8 cellular contexts compared by ENCODE assay signal in the genomic region with DNA sequence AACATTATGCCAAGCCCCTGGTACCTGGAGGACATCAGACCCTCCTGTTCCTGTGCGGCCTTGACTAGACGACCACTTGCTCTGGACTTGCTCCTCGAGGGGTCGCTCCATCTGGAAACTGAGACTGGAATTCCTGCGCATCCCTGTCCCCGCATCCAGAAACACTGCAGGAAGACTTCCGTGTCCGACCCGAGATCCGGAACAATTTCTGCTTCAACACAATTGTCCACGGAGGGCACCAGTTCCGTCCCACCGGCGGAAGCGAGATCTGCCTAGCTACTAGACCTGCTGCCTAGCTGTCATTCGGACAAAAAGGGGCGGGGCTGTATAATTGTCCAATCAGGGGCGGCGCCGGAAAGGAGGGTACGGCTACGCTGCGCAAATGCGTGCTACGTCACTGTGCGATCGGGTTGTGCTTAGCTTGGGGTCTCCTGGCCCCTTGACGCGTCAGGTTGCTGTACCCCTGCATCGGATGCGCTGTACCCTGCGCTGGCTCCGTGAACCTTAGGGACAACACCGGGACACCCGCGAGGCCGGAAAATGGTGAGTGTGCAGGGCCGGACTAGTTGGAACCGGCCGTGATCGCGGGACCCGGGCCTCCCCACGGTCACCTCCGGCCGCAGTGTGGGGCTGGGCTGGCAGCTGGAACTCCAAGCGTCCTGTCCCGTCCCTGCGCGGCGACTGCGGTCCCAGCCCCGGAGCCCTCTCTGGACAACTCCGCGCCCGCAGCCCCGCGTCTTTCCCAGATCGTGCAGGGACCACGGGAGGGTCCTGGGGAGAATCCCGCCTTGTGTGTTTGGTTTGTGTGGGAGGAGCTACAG. TPM values are rescaled to one million over a fixed set of nuclear protein-coding genes. Genes with fewer than 3 reads are reported as not detected.
A peak's percentile ranks its signal among the peaks of the same experiment; 100 is the strongest.
DNase-seq lines count a peak whose midpoint lies in the region; ATAC-seq, FAIRE-seq and TF ChIP-seq lines count a peak whose summit lies in the region.

A gene (minus strand): TSS at position 274 of the 821 bp plus-strand sequence. CDS start 133 bp downstream, at position 141.
A gene (plus strand): TSS at position 381 of the 821 bp plus-strand sequence. CDS start 160 bp downstream, at position 541.

- WGBS in right cardiac atrium, result under 1% methylated on average over 61 of the region's 61 CpGs
- WGBS in psoas muscle, 3 donors, result 0 to 1% (median 0%) methylated on average over 58 to 61 of the region's 61 CpGs

- H3K4me3 ChIP-seq in ascending aorta, result peak within 1 kb of the TSS; percentile 74 to 81
- H3K4me3 ChIP-seq in right cardiac atrium (ENCODE audit: low read length), result peak within 1 kb of the TSS; percentile 65
- peak within 1 kb of the TSS; percentile 100 for H3K4me3 ChIP-seq in psoas muscle

- FAIRE-seq in urothelium cell line (lab: Jason Lieb, UNC), result peak; percentile 82

- H3K4me1 Mint-ChIP-seq in T-helper 2 cell treated with Interferon-gamma antibody and Interleukin-4, amounts not matched to agents 5 μg/mL and 100 μg/mL, for 36 hours (ENCODE audit: low read depth), result peaks cover 19% of the 10 kb centered on the region

- no peaks in the 10 kb centered on the region for H3K9me3 Mint-ChIP-seq in T-helper 2 cell treated with Interferon-gamma antibody and Interleukin-4, amounts not matched to agents 5 μg/mL and 100 μg/mL, for 36 hours

- TF ChIP-seq CTCF in ascending aorta (IDR thresholded peaks at IDR 0.05) (no peak), psoas muscle (IDR thresholded peaks at IDR 0.05) (no peak)

- peaks cover 30% of the 10 kb centered on the region for H3K36me3 Mint-ChIP-seq in T-helper 2 cell treated with Interferon-gamma antibody and Interleukin-4, amounts not matched to agents 5 μg/mL and 100 μg/mL, for 36 hours (ENCODE audit: low read depth)

- peak within 1 kb of the TSS; percentile 100 for H3K4me3 Mint-ChIP-seq in T-helper 2 cell treated with Interferon-gamma antibody and Interleukin-4, amounts not matched to agents 5 μg/mL and 100 μg/mL, for 36 hours

- H3K27me3 Mint-ChIP-seq in T-helper 2 cell treated with Interferon-gamma antibody and Interleukin-4, amounts not matched to agents 5 μg/mL and 100 μg/mL, for 36 hours (ENCODE audit: low read depth), result no peaks in the 10 kb centered on the region

- ATAC-seq in GM18502 (IDR thresholded peaks at IDR 0.05; ENCODE audit: poor library complexity, unreplicated experiment), result peak; percentile 72
- peak; percentile 68 for ATAC-seq in HG02973 (IDR thresholded peaks at IDR 0.05; ENCODE audit: unreplicated experiment)
- ATAC-seq in right cardiac atrium, result peak; percentile 99 to 100
- ATAC-seq in psoas muscle, result peak; percentile 98 to 100 (median 99)

- H3K36me3 ChIP-seq in ascending aorta (peaks cover 12 to 33% of the 10 kb centered on the region in 2 donors), psoas muscle (ENCODE audit: insufficient read depth in 1 of 2, low read depth in 1 of 2) (peaks cover 0 to 58% of the 10 kb centered on the region in 2 donors)

- H3K9me3 ChIP-seq in ascending aorta (no peaks in the 10 kb centered on the region), right cardiac atrium (ENCODE audit: control insufficient read depth, low read length) (no peaks in the 10 kb centered on the region), psoas muscle (no peaks in the 10 kb centered on the region)

- intact Hi-C loops in ascending aorta (cut with DNase I), result loop anchor here (1.0 to 10.0 kb wide), 4 partner anchors 58 to 276 kb away; a partner anchor contains a TSS
- intact Hi-C loops in right cardiac atrium (cut with DNase I), result no loop called here
- intact Hi-C loops in psoas muscle (cut with DNase I), result loop anchor here in 1 of 2 donors (1.0 kb wide), 1 partner anchor 59 kb away; a partner anchor contains a TSS

- DNase-seq in NCI-H2029 (lab: John Stamatoyannopoulos, UW) (peak; percentile 96), ascending aorta (ENCODE audit: low spot score in 2 of 2) (peak; percentile 95 to 99), right cardiac atrium (peak; percentile 98 to 99 (median 99)), psoas muscle (peak; percentile 97 to 99), urothelium cell line (ENCODE audit: low spot score) (peak; percentile 94)
- peak; percentile 96 for DNase-seq in T-helper 2 cell treated with Interferon-gamma antibody and Interleukin-4, amounts not matched to agents 5 μg/mL and 100 μg/mL, for 36 hours (ENCODE audit: low spot score)

- H3K27ac Mint-ChIP-seq in T-helper 2 cell treated with Interferon-gamma antibody and Interleukin-4, amounts not matched to agents 5 μg/mL and 100 μg/mL, for 36 hours, result peak within 1 kb of the TSS; percentile 99

- H3K27ac ChIP-seq in ascending aorta (peak within 1 kb of the TSS; percentile 96 to 100), right cardiac atrium (ENCODE audit: low read length) (peak within 1 kb of the TSS; percentile 95), psoas muscle (peak within 1 kb of the TSS; percentile 100)

- H3K27me3 ChIP-seq in ascending aorta, result no peaks in the 10 kb centered on the region
- H3K27me3 ChIP-seq in right cardiac atrium (ENCODE audit: control insufficient read depth, insufficient read depth), result no peaks in the 10 kb centered on the region
- no peaks in the 10 kb centered on the region for H3K27me3 ChIP-seq in psoas muscle (ENCODE audit: insufficient read depth in 3 of 3, low read length in 2 of 3)

- H3K4me1 ChIP-seq in ascending aorta (peaks cover 0 to 28% of the 10 kb centered on the region in 2 donors), right cardiac atrium (ENCODE audit: control insufficient read depth, insufficient read depth, low read length) (no peaks in the 10 kb centered on the region), psoas muscle (peaks cover 37% of the 10 kb centered on the region)

RNA-seq across cellular contexts. Expression of the first gene that starts in this region (rescaled TPM):
- total RNA-seq in ascending aorta (27.8 TPM), right cardiac atrium (1 to 10 TPM; 4.9 to 7.1 (median 6.0) TPM), psoas muscle (1 to 10 TPM; 1.6 to 4.9 (median 2.9) TPM)
- polyA plus RNA-seq in right cardiac atrium (0.86 TPM), psoas muscle (1 to 10 TPM in 1 of 3 donors, under 1 TPM in 2; 0.17 to 1.8 (median 0.27) TPM)

RNA-seq across cellular contexts. Expression of the second gene that starts in this region (rescaled TPM):
- total RNA-seq in ascending aorta, result 6.9 TPM
- 10 to 100 TPM; 19.8 to 26.7 (median 20.9) TPM for total RNA-seq in right cardiac atrium
- polyA plus RNA-seq in right cardiac atrium, result 6.8 TPM
- 10 to 100 TPM in 2 of 4 donors, 1 to 10 TPM in 2; 8.7 to 18.9 (median 10.9) TPM for total RNA-seq in psoas muscle
- 1 to 10 TPM; 4.1 to 8.8 (median 4.3) TPM for polyA plus RNA-seq in psoas muscle

Comparison
In these comparisons a context has a peak if more than half of its experiments do, and no peak if none do; other contexts are left out.
1. Peak in every context shown above with its lines: DNase-seq, ATAC-seq, H3K4me3 ChIP-seq and H3K27ac ChIP-seq.